Comparison of ENCODE assay signal across 16 cellular contexts in the genomic region with DNA sequence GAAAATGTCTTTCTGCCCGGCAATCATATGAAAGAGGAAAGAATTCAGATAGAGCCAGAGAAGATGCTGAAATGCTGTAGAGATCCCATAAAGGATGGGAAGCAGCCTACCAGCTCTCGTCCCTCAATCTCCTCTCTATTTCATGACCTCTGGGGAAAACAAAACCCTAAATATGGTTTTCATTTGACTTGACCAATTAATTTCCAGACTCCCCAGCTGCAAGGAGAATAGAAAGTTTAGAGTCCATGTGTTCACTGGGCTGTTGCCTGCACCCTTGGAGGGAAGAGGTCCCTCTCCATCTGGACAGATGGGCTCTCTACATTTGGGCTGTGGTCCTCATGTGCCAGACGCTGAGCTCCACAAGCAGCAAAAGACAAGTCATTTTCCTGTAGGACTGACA. TPM values are rescaled to one million over a fixed set of nuclear protein-coding genes. Genes with fewer than 3 reads are reported as not detected.
DNase-seq lines count a peak whose midpoint lies in the region; ATAC-seq and TF ChIP-seq lines count a peak whose summit lies in the region.
"Had no signal": no experiment of that assay in that cellular context is flagged by ENCODE, and none has a peak within 500 bp of the region (broad histone marks: within the 10 kb centered on the region; RNA-seq: fewer than 3 reads in every experiment).

No MANE protein-coding gene starts in this region.

- no peak overlapping the region for H3K4me3 ChIP-seq in BLaER1 treated with 17β-estradiol and CSF1 and Interleukin-3, amounts not matched to agents 10 nM and 100 nM
- H3K4me3 ChIP-seq in SK-N-SH (ENCODE audit: low read depth in 2 of 2, low read length in 1 of 2), result no peak overlapping the region
- H3K4me3 ChIP-seq in transverse colon, result no peak overlapping the region
- H3K4me3 ChIP-seq: GM23338, K562 had no signal

- peak; percentile 59 for DNase-seq in SK-N-SH
- peak; percentile 18 for DNase-seq in left lobe of liver (ENCODE audit: low spot score)
- DNase-seq in posterior vena cava (ENCODE audit: low spot score), result peak; percentile 20
- DNase-seq in NCI-H526 treated with DMSO at 0.1 percent for 48 hours (lab: John Stamatoyannopoulos, UW), result no peak
- no peak for DNase-seq in transverse colon
- DNase-seq in NCI-H146 (lab: John Stamatoyannopoulos, UW), result no peak
- DNase-seq: ACHN; BE2C; Calu3; CD8-positive, alpha-beta T cell; HCEC 1CT; IMR-90 had no signal

- H4K20me1 ChIP-seq in BLaER1 treated with 17β-estradiol and CSF1 and Interleukin-3, amounts not matched to agents 10 nM and 100 nM, result no peaks in the 10 kb centered on the region
- H4K20me1 ChIP-seq in SK-N-SH (ENCODE audit: insufficient read depth), result no peaks in the 10 kb centered on the region

- no peak overlapping the region for H2AFZ ChIP-seq in SK-N-SH (ENCODE audit: low read depth)
- H2AFZ ChIP-seq: GM23338 had no signal

- CTCF ChIA-PET in SK-N-SH (lab: Yijun Ruan, JAX), result interaction anchor here (1.2 to 5.7 kb wide), 9 partner anchors 9 to 404 kb away, joined by 3 to 23 read pairs (median 5); partner anchors contain the start of gene GALNT14

- H3K36me3 ChIP-seq in BLaER1 treated with 17β-estradiol and CSF1 and Interleukin-3, amounts not matched to agents 10 nM and 100 nM, result no peaks in the 10 kb centered on the region
- H3K36me3 ChIP-seq in SK-N-SH (replicated peaks in 1 of 2; ENCODE audit: control insufficient read depth in 1 of 2, insufficient read depth in 2 of 2, low read length in 1 of 2) (no peaks in the 10 kb centered on the region), transverse colon (no peaks in the 10 kb centered on the region)
- H3K36me3 ChIP-seq: BE2C had no signal

- no peaks in the 10 kb centered on the region for H3K79me2 ChIP-seq in SK-N-SH (ENCODE audit: insufficient read depth)

- no peaks in the 10 kb centered on the region for H3K9me2 ChIP-seq in SK-N-SH

- ATAC-seq in left lobe of liver (no peak), HG03565 (IDR thresholded peaks at IDR 0.05; ENCODE audit: unreplicated experiment) (no peak)
- ATAC-seq: CD8-positive, alpha-beta T cell; GM23338; K562 had no signal

- TF ChIP-seq RAD21 in SK-N-SH (IDR thresholded peaks at IDR 0.05; ENCODE audit: low read length), result no peak

- POLR2A ChIA-PET in SK-N-SH (lab: Yijun Ruan, JAX), result no interaction called here

- intact Hi-C loops in posterior vena cava (cut with DNase I), result no loop called here
- intact Hi-C loops in transverse colon (cut with DNase I; ENCODE audit: low total_unique reads), result no loop called here

- no peak overlapping the region for H3K9ac ChIP-seq in BLaER1 treated with 17β-estradiol and CSF1 and Interleukin-3, amounts not matched to agents 10 nM and 100 nM
- H3K9ac ChIP-seq in SK-N-SH, result no peak overlapping the region

- in situ Hi-C loops in transverse colon (cut with MboI; ENCODE audit: low pct_ligation_motif_present in 1 of 4, low pct_unique_long_range_greater_than_20kb in 1 of 4, low sequenced_read_pairs in 3 of 4), result no loop called here

- H3K27ac ChIP-seq in BLaER1 treated with 17β-estradiol and CSF1 and Interleukin-3, amounts not matched to agents 10 nM and 100 nM, result no peak overlapping the region
- H3K27ac ChIP-seq in SK-N-SH (ENCODE audit: low read depth in 2 of 2, low read length in 1 of 2) (peak overlapping the region in 1 of 2 experiments; percentile 58; a peak in 2 of 4 replicates), transverse colon (no peak overlapping the region)

- H3K4me2 ChIP-seq in BLaER1 treated with 17β-estradiol and CSF1 and Interleukin-3, amounts not matched to agents 10 nM and 100 nM, result peak overlapping the region; percentile 46 to 94 (median 81)
- no peak overlapping the region for H3K4me2 ChIP-seq in SK-N-SH
- H3K4me2 ChIP-seq: GM23338 had no signal

- TF ChIP-seq POLR2A in transverse colon (IDR thresholded peaks at IDR 0.05), result no peak

- peaks cover 20 to 80% (median 77%) of the 10 kb centered on the region in 10 experiments for H3K4me1 ChIP-seq in BLaER1 treated with 17β-estradiol and CSF1 and Interleukin-3, amounts not matched to agents 10 nM and 100 nM
- H3K4me1 ChIP-seq in SK-N-SH (ENCODE audit: control insufficient read depth in 1 of 2, insufficient read depth in 2 of 2, low read depth in 1 of 2, low read length in 1 of 2), result peaks cover 0 to 38% of the 10 kb centered on the region in 2 experiments; a peak in 2 of 4 replicates
- no peaks in the 10 kb centered on the region for H3K4me1 ChIP-seq in transverse colon
- H3K4me1 ChIP-seq: BE2C had no signal

- no peaks in the 10 kb centered on the region for H3K9me3 ChIP-seq in BLaER1 treated with 17β-estradiol and CSF1 and Interleukin-3, amounts not matched to agents 10 nM and 100 nM (replicated peaks in 1 of 11)
- H3K9me3 ChIP-seq in SK-N-SH, result no peaks in the 10 kb centered on the region
- no peaks in the 10 kb centered on the region for H3K9me3 ChIP-seq in transverse colon
- H3K9me3 ChIP-seq: BE2C had no signal

- TF ChIP-seq CTCF in SK-N-SH (IDR thresholded peaks at IDR 0.05) (no peak), transverse colon (IDR thresholded peaks at IDR 0.05) (no peak)

- 11% methylated on average over 3 of the region's 3 CpGs for WGBS in SK-N-SH (ENCODE audit: low lambda C conversion rate)
- WGBS in transverse colon (ENCODE audit: low coverage in 1 of 2), 2 donors, result 70 to 80% methylated on average over 1 to 3 of the region's 3 CpGs

- H3K27me3 ChIP-seq in BLaER1 treated with 17β-estradiol and CSF1 and Interleukin-3, amounts not matched to agents 10 nM and 100 nM, result peaks cover 0 to 27% (median 0%) of the 10 kb centered on the region in 11 experiments; a peak in 4 of 22 replicates
- H3K27me3 ChIP-seq in SK-N-SH (ENCODE audit: insufficient read depth) (no peaks in the 10 kb centered on the region), transverse colon (no peaks in the 10 kb centered on the region)
- H3K27me3 ChIP-seq: BE2C had no signal

- TF ChIP-seq EP300 in SK-N-SH (IDR thresholded peaks at IDR 0.05; ENCODE audit: borderline replicate concordance in 1 of 2, low read depth in 1 of 2, low read length in 1 of 2), result peak in 1 of 2 experiments; percentile 69; a peak in 1 of 4 replicates
- TF ChIP-seq EP300 in transverse colon (IDR thresholded peaks at IDR 0.05; ENCODE audit: low read depth), result no peak

- H3F3A ChIP-seq in SK-N-SH (replicated peaks; ENCODE audit: insufficient read depth), result no peaks in the 10 kb centered on the region

TF ChIP-seq in SK-N-SH, 30 proteins besides CTCF, POLR2A, EP300 and RAD21:
- TF ChIP-seq RCOR1 (IDR thresholded peaks at IDR 0.05; ENCODE audit: low read length), result peak; percentile 71
- TF ChIP-seq TAF1 (IDR thresholded peaks at IDR 0.05; ENCODE audit: borderline replicate concordance, low read depth, low read length), result no peak
- peak; percentile 54; the same call in 1 of the 2 replicates for TF ChIP-seq MXI1 (IDR thresholded peaks at IDR 0.05; ENCODE audit: low read depth, low read length)
- TF ChIP-seq CHD2 (IDR thresholded peaks at IDR 0.05; ENCODE audit: low read length, partially characterized antibody), result peak; percentile 9

RNA-seq across cellular contexts. Expression of gene CAPN13, which starts 40.6 kb away (rescaled TPM):
- not detected in 2 replicates for polyA plus RNA-seq in SK-N-SH (2012; rRNA removed)
- 0.12 TPM in 1 of 2 replicates, not detected in the other for polyA plus RNA-seq in SK-N-SH (2012; cell fraction: cytosol; rRNA removed)
- 0.11 and 0.15 TPM in 2 replicates for polyA plus RNA-seq in SK-N-SH (2012; cell fraction: nucleus; rRNA removed)
- 0.08 TPM for total RNA-seq in left lobe of liver
- total RNA-seq in posterior vena cava, result not detected
- total RNA-seq in transverse colon, result 10 to 100 TPM; 24.3 to 83.3 (median 52.3) TPM
- total RNA-seq: CD8-positive, alpha-beta T cell; IMR-90; K562 had no signal
- polyA plus RNA-seq: IMR-90, K562 had no signal

Comparison
In these comparisons a context has a peak if more than half of its experiments do, and no peak if none do; other contexts are left out.
1. DNase-seq: peak in SK-N-SH (single experiment), left lobe of liver (single experiment) and posterior vena cava (single experiment); none in NCI-H526 treated with DMSO at 0.1 percent for 48 hours (single experiment), transverse colon (single experiment) and NCI-H146 (single experiment).
2. RNA of gene CAPN13, which starts 40.6 kb away (total RNA-seq): 24.3 to 83.3 TPM in transverse colon; 0.08 TPM in left lobe of liver (single experiment) and not detected in posterior vena cava; every median in the first group is over 10 times any median in the second.